Comparison of ENCODE assay signal across 19 cellular contexts in the genomic region with DNA sequence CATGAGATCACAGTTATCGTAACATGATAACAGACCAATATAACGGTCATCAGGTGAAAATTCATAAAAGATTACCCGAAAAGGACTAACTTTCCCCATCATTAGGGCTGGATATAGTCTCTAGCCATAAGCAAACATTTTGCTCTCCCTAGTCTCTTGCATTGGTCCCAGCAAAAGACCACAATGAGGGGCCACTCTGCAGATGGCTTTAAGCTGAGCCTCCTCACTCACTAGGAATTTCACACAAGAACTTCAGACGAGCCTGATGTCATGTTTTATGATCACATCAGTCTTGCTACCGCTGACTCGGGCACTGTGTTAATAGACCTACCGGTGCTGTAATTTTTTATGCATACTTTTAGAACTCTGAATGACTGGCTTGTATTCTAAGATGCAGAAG. TPM values are rescaled to one million over a fixed set of nuclear protein-coding genes. Genes with fewer than 3 reads are reported as not detected.
A peak's percentile ranks its signal among the peaks of the same experiment; 100 is the strongest.
DNase-seq lines count a peak whose midpoint lies in the region; ATAC-seq lines count a peak whose summit lies in the region.
"Had no signal": no experiment of that assay in that cellular context is flagged by ENCODE, and none has a peak within 500 bp of the region (broad histone marks: within the 10 kb centered on the region; RNA-seq: fewer than 3 reads in every experiment).

No MANE protein-coding gene starts in this region.

- no peak overlapping the region for H3K4me3 Mint-ChIP-seq in activated T-cell treated with anti-CD3 and anti-CD28 coated beads, Interleukin-2, amount 50 U/mL, for 24 hours
- no peak overlapping the region for H3K4me3 Mint-ChIP-seq in T-cell
- no peak overlapping the region for H3K4me3 Mint-ChIP-seq in effector memory CD8-positive, alpha-beta T cell

- peaks cover 35% of the 10 kb centered on the region for H3K9me3 Mint-ChIP-seq in activated T-cell treated with anti-CD3 and anti-CD28 coated beads, Interleukin-2, amount 50 U/mL, for 24 hours
- peaks cover 0 to 30% (median 21%) of the 10 kb centered on the region in 3 donors for H3K9me3 Mint-ChIP-seq in T-cell
- peaks cover 0 to 3% of the 10 kb centered on the region in 2 donors for H3K9me3 Mint-ChIP-seq in effector memory CD8-positive, alpha-beta T cell

- H3K27me3 Mint-ChIP-seq in activated T-cell treated with anti-CD3 and anti-CD28 coated beads, Interleukin-2, amount 50 U/mL, for 24 hours = no peaks in the 10 kb centered on the region
- H3K27me3 Mint-ChIP-seq in T-cell = no peaks in the 10 kb centered on the region
- H3K27me3 Mint-ChIP-seq in effector memory CD8-positive, alpha-beta T cell = no peaks in the 10 kb centered on the region

- H3K4me3 ChIP-seq in skeletal muscle cell (ENCODE audit: low read depth, low read length) = no peak overlapping the region
- H3K4me3 ChIP-seq: Peyer's patch had no signal

- POLR2A ChIA-PET in T-cell (lab: Charles Lee) = interaction anchor here (0.6 kb wide), 3 partner anchors 54 to 809 kb away, joined by 3 to 4 read pairs (median 4); no protein-coding TSS in a partner anchor

- ATAC-seq in T-cell (replicated peaks in 1 of 4) (peak in 1 of 4 experiments; percentile 7), GM21529 (IDR thresholded peaks at IDR 0.05; ENCODE audit: unreplicated experiment) (no peak), HG02642 (IDR thresholded peaks at IDR 0.05; ENCODE audit: poor library complexity, unreplicated experiment) (no peak)
- ATAC-seq in effector memory CD8-positive, alpha-beta T cell (replicated peaks) = no peak

- peaks cover 98% of the 10 kb centered on the region for H3K36me3 Mint-ChIP-seq in activated T-cell treated with anti-CD3 and anti-CD28 coated beads, Interleukin-2, amount 50 U/mL, for 24 hours (ENCODE audit: low read depth)
- peaks cover 77% of the 10 kb centered on the region for H3K36me3 Mint-ChIP-seq in T-cell
- H3K36me3 Mint-ChIP-seq in effector memory CD8-positive, alpha-beta T cell (ENCODE audit: insufficient read depth) = peaks cover 99% of the 10 kb centered on the region

- peak overlapping the region; percentile 55 for H3K27ac Mint-ChIP-seq in activated T-cell treated with anti-CD3 and anti-CD28 coated beads, Interleukin-2, amount 50 U/mL, for 24 hours
- H3K27ac Mint-ChIP-seq in T-cell = peak overlapping the region; percentile 31 to 74
- H3K27ac Mint-ChIP-seq in effector memory CD8-positive, alpha-beta T cell = peak overlapping the region; percentile 13 to 72

- peaks cover 36% of the 10 kb centered on the region for H3K4me1 Mint-ChIP-seq in activated T-cell treated with anti-CD3 and anti-CD28 coated beads, Interleukin-2, amount 50 U/mL, for 24 hours (ENCODE audit: low read depth)
- H3K4me1 Mint-ChIP-seq in T-cell = peaks cover 43 to 50% (median 49%) of the 10 kb centered on the region in 3 donors
- H3K4me1 Mint-ChIP-seq in effector memory CD8-positive, alpha-beta T cell (ENCODE audit: low read depth in 2 of 2) = peaks cover 15 to 24% of the 10 kb centered on the region in 2 donors

- DNase-seq in activated T-cell treated with anti-CD3 and anti-CD28 coated beads, Interleukin-2, amount 50 U/mL, for 24 hours = no peak
- no peak for DNase-seq in activated T-cell treated with anti-CD3 and anti-CD28 coated beads, Interleukin-2, amount 50 U/mL, for 48 hours
- DNase-seq in T-cell (peak in 1 of 34 experiments; percentile 8), skeletal muscle cell (ENCODE audit: low read depth) (peak; percentile 14), amygdala (lab: John Stamatoyannopoulos, UW) (no peak)
- DNase-seq in effector memory CD8-positive, alpha-beta T cell = no peak
- DNase-seq: 8988T, C1 segment of cervical spinal cord, DMS79, GF-D8, H7, Kasumi-1, NCI-H1930, NCI-H2171 treated with DMSO at 0.1 percent for 48 hours, NCI-H510A treated with DMSO at 0.1 percent for 48 hours, Peyer's patch, SHP77 had no signal

- CTCF ChIA-PET in T-cell (lab: Charles Lee) = no interaction called here

RNA-seq across cellular contexts. Expression of gene STK17B, which starts 35.2 kb away (rescaled TPM):
- 100 to 1,000 TPM; 218 to 478 (median 248) TPM for total RNA-seq in T-cell
